Comparison of ENCODE assay signal across 10 cellular contexts in genomic region chr9:101432171-101432570, GRCh38. TPM values are rescaled to one million over a fixed set of nuclear protein-coding genes. Genes with fewer than 3 reads are reported as not detected.
"Had no signal": no experiment of that assay in that cellular context is flagged by ENCODE, and none has a peak within 500 bp of the region (broad histone marks: within the 10 kb centered on the region; RNA-seq: fewer than 3 reads in every experiment).

No MANE protein-coding gene starts in this region.

- H3K4me3 ChIP-seq: GM23248, HAP-1 had no signal

- H3K36me3 ChIP-seq: HAP-1 had no signal

- H2AFZ ChIP-seq: GM23248 had no signal

- H3K27ac ChIP-seq: GM23248, HL-60 had no signal

- ATAC-seq: HCT116 had no signal

- H3K9ac ChIP-seq: GM23248 had no signal

- H3K9me3 ChIP-seq: HAP-1 had no signal

- DNase-seq: GM23248, GOT3, H7, HFFc6 had no signal

- H3K4me1 ChIP-seq: HAP-1 had no signal

RNA-seq across cellular contexts. Expression of gene ALDOB, which starts 3.4 kb away (rescaled TPM):
- total RNA-seq: GM23248, H4, H7, HFFc6, HT1080 had no signal

RNA-seq across cellular contexts. Expression of gene BAAT, which starts 47.4 kb away (rescaled TPM):
- total RNA-seq: GM23248, H4, HT1080 had no signal
- polyA plus RNA-seq: IgD-negative memory B cell had no signal
